11 cellular contexts compared by ENCODE assay signal in genomic region chr7:103649052-103649451, GRCh38.
"Had no signal": no experiment of that assay in that cellular context is flagged by ENCODE, and none has a peak within 500 bp of the region (broad histone marks: within the 10 kb centered on the region; RNA-seq: fewer than 3 reads in every experiment).

No MANE protein-coding gene starts in this region.

- H3K36me3 ChIP-seq: HAP-1 had no signal

- ATAC-seq: GM23338, HCT116 had no signal

- H3K9ac ChIP-seq: GM23248 had no signal

- DNase-seq: GM23248, GOT3, H7, H9, HCEC 1CT, HFFc6 had no signal

- H3K27ac ChIP-seq: GM23248 had no signal

- H3K4me3 ChIP-seq: GM23248, GM23338, HAP-1 had no signal

- H3K4me2 ChIP-seq: GM23338 had no signal

- H3K4me3 Mint-ChIP-seq: GM23338, H9, HFFc6 had no signal

- H2AFZ ChIP-seq: GM23248, GM23338 had no signal

- FAIRE-seq: H1, H54 had no signal

- H3K27ac Mint-ChIP-seq: GM23338, H9, HFFc6 had no signal
